Comparison of ENCODE assay signal across 12 cellular contexts in the genomic region with DNA sequence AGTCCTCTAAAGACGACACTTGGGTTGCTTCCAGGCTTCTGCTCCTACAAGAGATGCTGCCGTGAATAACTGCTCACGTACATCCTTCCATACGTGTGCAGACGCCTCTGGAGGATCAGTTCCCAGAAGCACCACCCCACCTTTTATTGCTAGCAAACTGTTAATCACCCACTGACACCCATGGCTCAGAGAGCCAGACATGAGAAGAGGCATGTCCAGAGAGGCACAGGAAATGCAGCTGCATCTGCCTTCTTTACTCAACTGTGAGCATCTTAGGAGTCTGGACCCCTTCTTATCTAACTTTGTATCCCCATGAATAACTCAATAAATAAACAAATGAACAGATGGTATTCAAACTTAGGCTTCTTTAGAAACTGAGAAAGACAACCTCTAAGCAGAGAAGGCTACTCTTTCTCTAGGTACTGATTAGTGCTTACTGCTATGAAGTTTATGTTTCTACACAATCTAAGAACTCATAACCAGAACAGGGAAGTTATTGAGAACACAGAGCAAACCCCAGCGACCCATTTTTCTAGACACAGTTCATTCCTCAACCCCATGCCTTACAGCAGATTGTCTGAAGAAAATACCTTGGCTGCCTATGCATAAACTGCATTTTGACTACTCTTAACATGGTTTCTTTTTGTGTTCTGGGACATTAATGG.
DNase-seq lines count a peak whose midpoint lies in the region; ATAC-seq, FAIRE-seq and TF ChIP-seq lines count a peak whose summit lies in the region.
"Had no signal": no experiment of that assay in that cellular context is flagged by ENCODE, and none has a peak within 500 bp of the region (broad histone marks: within the 10 kb centered on the region; RNA-seq: fewer than 3 reads in every experiment).

No MANE protein-coding gene starts in this region.

- no peaks in the 10 kb centered on the region for H3F3A ChIP-seq in MM.1S (ENCODE audit: insufficient read depth, low read length)

- TF ChIP-seq CTCF in RWPE2 (IDR thresholded peaks at IDR 0.05; ENCODE audit: poor library complexity, severe bottlenecking) = no peak
- no peak for TF ChIP-seq CTCF in keratinocyte (optimal IDR thresholded peaks at IDR 0.05 in 1 of 3, IDR thresholded peaks at IDR 0.05 in 1 of 3, conservative IDR thresholded peaks at IDR 0.05 in 1 of 3; ENCODE audit: extremely low read depth in 1 of 3, insufficient read depth in 2 of 3, low read length in 3 of 3)
- TF ChIP-seq CTCF in MM.1S (IDR thresholded peaks at IDR 0.05; ENCODE audit: low read length) = no peak

- H4K20me1 ChIP-seq in BLaER1 = no peaks in the 10 kb centered on the region
- H4K20me1 ChIP-seq in keratinocyte (ENCODE audit: control insufficient read depth, extremely low read depth, insufficient read depth, low read length) = no peaks in the 10 kb centered on the region
- H4K20me1 ChIP-seq in MM.1S (ENCODE audit: insufficient read depth, low read length) = no peaks in the 10 kb centered on the region

- H3K36me3 ChIP-seq in BLaER1 (no peaks in the 10 kb centered on the region), RWPE2 (ENCODE audit: low read depth) (no peaks in the 10 kb centered on the region), keratinocyte (ENCODE audit: control insufficient read depth in 2 of 2, extremely low read depth in 1 of 2, insufficient read depth in 2 of 2, low read length in 2 of 2) (no peaks in the 10 kb centered on the region), MM.1S (replicated peaks; ENCODE audit: insufficient read depth, low read length) (no peaks in the 10 kb centered on the region)
- H3K36me3 ChIP-seq: HAP-1 had no signal

- H3K79me2 ChIP-seq in keratinocyte (ENCODE audit: control insufficient read depth, insufficient read depth, low read length) (no peaks in the 10 kb centered on the region), MM.1S (ENCODE audit: low read length) (no peaks in the 10 kb centered on the region)

- H3K27me3 ChIP-seq in BLaER1 (no peaks in the 10 kb centered on the region), RWPE2 (ENCODE audit: insufficient read depth, poor library complexity, severe bottlenecking) (no peaks in the 10 kb centered on the region), keratinocyte (ENCODE audit: control insufficient read depth, extremely low read depth, insufficient read depth, low read length) (no peaks in the 10 kb centered on the region), MM.1S (replicated peaks; ENCODE audit: insufficient read depth, low read length) (no peaks in the 10 kb centered on the region)

- H3K9me2 ChIP-seq in MM.1S (replicated peaks; ENCODE audit: insufficient read depth, low read length) = no peaks in the 10 kb centered on the region

- H3K4me3 ChIP-seq in BLaER1 (no peak overlapping the region), RWPE2 (ENCODE audit: severe bottlenecking) (no peak overlapping the region), keratinocyte (ENCODE audit: control insufficient read depth in 2 of 3, extremely low read depth in 1 of 3, insufficient read depth in 2 of 3, low read depth in 1 of 3, low read length in 3 of 3) (no peak overlapping the region), MM.1S (ENCODE audit: low read length) (no peak overlapping the region)
- H3K4me3 ChIP-seq: HAP-1 had no signal

- H3K9ac ChIP-seq in BLaER1 (no peak overlapping the region), keratinocyte (ENCODE audit: control insufficient read depth, extremely low read depth, insufficient read depth, low read length) (no peak overlapping the region), MM.1S (ENCODE audit: low read length) (no peak overlapping the region)

- ATAC-seq in GM21529 (IDR thresholded peaks at IDR 0.05; ENCODE audit: unreplicated experiment) (peak; percentile 67), RWPE2 (ENCODE audit: low read depth) (peak; percentile 66), GM19023 (IDR thresholded peaks at IDR 0.05; ENCODE audit: unreplicated experiment) (no peak), GM21367 (IDR thresholded peaks at IDR 0.05; ENCODE audit: unreplicated experiment) (no peak)
- ATAC-seq: activated CD4-positive, alpha-beta T cell treated with anti-CD3 and anti-CD28 coated beads for 36 hours; activated T-helper 17 cell treated with anti-CD3 and anti-CD28 coated beads, Interleukin-2, amount 50 U/mL, for 72 hours had no signal

- FAIRE-seq in keratinocyte (lab: Jason Lieb, UNC) = peak; percentile 88
- FAIRE-seq: G401.6 had no signal

- dilution Hi-C loops in keratinocyte (cut with MboI; ENCODE audit: extremely low pct_ligation_motif_present, low sequenced_read_pairs) = no loop called here

- H3K4me1 ChIP-seq in BLaER1 (peaks cover 21% of the 10 kb centered on the region), RWPE2 (ENCODE audit: insufficient read depth, poor library complexity, severe bottlenecking) (peaks cover 19% of the 10 kb centered on the region), keratinocyte (ENCODE audit: control insufficient read depth, extremely low read depth, insufficient read depth, low read length) (peaks cover 23% of the 10 kb centered on the region), MM.1S (ENCODE audit: low read length) (no peaks in the 10 kb centered on the region; the same call in 1 of the 2 replicates)
- H3K4me1 ChIP-seq: HAP-1 had no signal

- H3K4me2 ChIP-seq in BLaER1 = peak overlapping the region; percentile 22
- peak overlapping the region; percentile 27 for H3K4me2 ChIP-seq in keratinocyte (ENCODE audit: control insufficient read depth, extremely low read depth, insufficient read depth, low read depth, low read length)
- H3K4me2 ChIP-seq in MM.1S (ENCODE audit: low read depth, low read length) = no peak overlapping the region

- H3K27ac ChIP-seq in BLaER1 (no peak overlapping the region), RWPE2 (ENCODE audit: poor library complexity, severe bottlenecking) (peak overlapping the region; percentile 63), keratinocyte (ENCODE audit: control insufficient read depth, insufficient read depth, low read length) (peak overlapping the region; percentile 66), MM.1S (ENCODE audit: low read length) (no peak overlapping the region)

- H2AFZ ChIP-seq in keratinocyte (ENCODE audit: control insufficient read depth, low read length) (peak overlapping the region; percentile 1), MM.1S (ENCODE audit: low read length) (no peak overlapping the region)

- H3K9me3 ChIP-seq in BLaER1 = no peaks in the 10 kb centered on the region
- no peaks in the 10 kb centered on the region for H3K9me3 ChIP-seq in RWPE2 (ENCODE audit: severe bottlenecking)
- H3K9me3 ChIP-seq in keratinocyte (ENCODE audit: control insufficient read depth, low read depth, low read length) = no peaks in the 10 kb centered on the region
- no peaks in the 10 kb centered on the region for H3K9me3 ChIP-seq in MM.1S (replicated peaks; ENCODE audit: insufficient read depth, low read length)
- H3K9me3 ChIP-seq: HAP-1 had no signal

- DNase-seq in RWPE2 (ENCODE audit: low spot score) (no peak), keratinocyte (ENCODE audit: low read depth, low spot score) (peak; percentile 48), MM.1S (no peak), RPMI8226 (no peak)
- DNase-seq: activated CD4-positive, alpha-beta T cell treated with anti-CD3 and anti-CD28 coated beads for 36 hours had no signal

- no peaks in the 10 kb centered on the region for H3K9me1 ChIP-seq in keratinocyte (ENCODE audit: control insufficient read depth, extremely low read depth, insufficient read depth, low read length)

Comparison
In these comparisons a context has a peak if more than half of its experiments do, and no peak if none do; other contexts are left out.
1. H3K27ac ChIP-seq: peak in RWPE2 (single experiment) and keratinocyte (single experiment); none in BLaER1 (single experiment) and MM.1S (single experiment).
2. ATAC-seq: peak in GM21529 (single experiment) and RWPE2 (single experiment); none in GM19023 (single experiment) and GM21367 (single experiment).